ENCODE assay signal across 1 cellular context in the genomic region with DNA sequence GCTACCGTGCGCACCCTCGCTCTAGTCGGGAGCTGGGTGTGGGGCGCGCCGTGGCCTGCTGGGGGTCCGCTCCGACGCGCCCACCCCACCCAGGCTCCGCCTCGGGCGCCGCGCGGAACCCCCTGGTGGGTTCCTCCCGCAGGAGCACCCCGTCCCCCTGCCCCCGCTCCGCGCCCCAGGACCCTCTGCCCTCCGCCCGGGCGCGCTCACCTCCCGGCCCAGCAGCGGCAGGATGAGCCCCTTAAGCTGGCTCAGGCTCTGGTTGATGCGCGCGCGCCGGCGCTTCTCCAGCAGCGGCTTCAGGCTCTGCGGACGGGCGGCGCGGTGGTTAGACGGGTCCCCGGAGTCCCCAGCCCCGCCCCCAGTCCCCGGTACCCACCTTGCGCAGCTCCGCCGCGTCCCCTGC.
TF ChIP-seq lines count a peak whose summit lies in the region.

No MANE protein-coding gene starts in this region.

TF ChIP-seq in WTC11, 78 proteins besides CTCF, POLR2A, EP300 and RAD21 (continued from another document):
- 0 out of 2 replicates have a peak, but pooled peaks have one; percentile 21 for TF ChIP-seq ZNF232 (CRISPR knock-in tag; IDR thresholded peaks at IDR 0.05)
TF ChIP-seq in WTC11: peak in this region for 2.
